In genomic region chr10:31099664-31100063, GRCh38 we compare ENCODE assay signal across 10 cellular contexts.
DNase-seq lines count a peak whose midpoint lies in the region; ATAC-seq and TF ChIP-seq lines count a peak whose summit lies in the region.
"Had no signal": no experiment of that assay in that cellular context is flagged by ENCODE, and none has a peak within 500 bp of the region (broad histone marks: within the 10 kb centered on the region; RNA-seq: fewer than 3 reads in every experiment).

No MANE protein-coding gene starts in this region.

- no TSS peak for BruUV-seq in Calu3 (replicated peaks; lab: Mats Ljungman, UMichigan)

- 90% methylated on average over 10 of the region's 10 CpGs for WGBS in right cardiac atrium

- H3K4me3 Mint-ChIP-seq in Calu3 (ENCODE audit: low read depth, unreplicated experiment): peak overlapping the region; percentile 73
- H3K4me3 Mint-ChIP-seq in nephron: peak overlapping the region in 1 of 3 experiments; percentile 24
- H3K4me3 Mint-ChIP-seq: CD8-positive, alpha-beta memory T cell had no signal

- H3K9me3 ChIP-seq in MG63: no peaks in the 10 kb centered on the region
- no peaks in the 10 kb centered on the region for H3K9me3 ChIP-seq in right cardiac atrium (ENCODE audit: control insufficient read depth, low read length)

- peaks cover 26% of the 10 kb centered on the region for H3K4me1 Mint-ChIP-seq in Calu3 (ENCODE audit: low read depth, unreplicated experiment)
- peaks cover 67% of the 10 kb centered on the region for H3K4me1 Mint-ChIP-seq in nephron

- H3K27ac ChIP-seq in right cardiac atrium (ENCODE audit: low read length): no peak overlapping the region
- H3K27ac ChIP-seq in substantia nigra (ENCODE audit: low read depth, low read length, poor library complexity, severe bottlenecking): no peak overlapping the region

- H3K27me3 Mint-ChIP-seq in Calu3 (ENCODE audit: unreplicated experiment) (no peaks in the 10 kb centered on the region), nephron (ENCODE audit: low read depth) (no peaks in the 10 kb centered on the region)

- no peaks in the 10 kb centered on the region for H3K9me3 Mint-ChIP-seq in Calu3 (ENCODE audit: low read depth, unreplicated experiment)
- H3K9me3 Mint-ChIP-seq in nephron: no peaks in the 10 kb centered on the region
- H3K9me3 Mint-ChIP-seq: CD8-positive, alpha-beta memory T cell had no signal

- no peaks in the 10 kb centered on the region for H3K36me3 ChIP-seq in MG63

- H3K27ac Mint-ChIP-seq in Calu3 (ENCODE audit: unreplicated experiment): peak overlapping the region; percentile 100
- peak overlapping the region; percentile 95 to 97 (median 96) for H3K27ac Mint-ChIP-seq in nephron
- H3K27ac Mint-ChIP-seq: CD8-positive, alpha-beta memory T cell had no signal

- H3K4me3 ChIP-seq in MG63 (no peak overlapping the region), right cardiac atrium (ENCODE audit: low read length) (no peak overlapping the region)

- peak; percentile 91 for DNase-seq in Calu3
- DNase-seq in MG63: peak; percentile 9
- peak; percentile 35 for DNase-seq in amniotic epithelial cell (ENCODE audit: low read depth)
- DNase-seq in right cardiac atrium: no peak
- no peak for DNase-seq in retina
- DNase-seq in substantia nigra (lab: John Stamatoyannopoulos, UW): no peak
- DNase-seq: CD8-positive, alpha-beta memory T cell; mesendoderm had no signal

- CTCF ChIA-PET in Calu3 (lab: Charles Lee): interaction anchor here (0.6 to 2.8 kb wide), 4 partner anchors 68 to 537 kb away, joined by 3 to 14 read pairs (median 4); partner anchors contain the start of gene ZNF438

- H3K4me1 ChIP-seq in right cardiac atrium (ENCODE audit: control insufficient read depth, insufficient read depth, low read length): peaks cover 2% of the 10 kb centered on the region

- intact Hi-C loops in Calu3 (cut with micrococcal nuclease; ENCODE audit: unreplicated experiment) (loop anchor here (1.0 to 5.0 kb wide), 3 partner anchors 35 to 218 kb away; partner anchors contain the start of genes ZEB1 and ZNF438), right cardiac atrium (cut with DNase I) (no loop called here)

- H3K36me3 Mint-ChIP-seq in Calu3 (ENCODE audit: insufficient read depth, unreplicated experiment) (peaks cover 15% of the 10 kb centered on the region), nephron (ENCODE audit: low read depth) (no peaks in the 10 kb centered on the region)
- H3K36me3 Mint-ChIP-seq: CD8-positive, alpha-beta memory T cell had no signal

- ATAC-seq in right cardiac atrium: no peak
- ATAC-seq in GM21526 (IDR thresholded peaks at IDR 0.05; ENCODE audit: low FRiP score, unreplicated experiment): no peak

- TF ChIP-seq CTCF in Calu3 (IDR thresholded peaks at IDR 0.05; ENCODE audit: unreplicated experiment): no peak
- TF ChIP-seq CTCF in nephron (IDR thresholded peaks at IDR 0.05; ENCODE audit: unreplicated experiment in 3 of 3): no peak

- H3K27me3 ChIP-seq in MG63 (no peaks in the 10 kb centered on the region), right cardiac atrium (ENCODE audit: control insufficient read depth, insufficient read depth) (no peaks in the 10 kb centered on the region)

Comparison
In these comparisons a context has a peak if more than half of its experiments do, and no peak if none do; other contexts are left out.
1. DNase-seq: peak in Calu3 (single experiment), MG63 (single experiment) and amniotic epithelial cell (single experiment); none in right cardiac atrium (0 of 3), retina (single experiment) and substantia nigra (0 of 49).